In genomic region chr7:8433477-8434289, GRCh38 we compare ENCODE assay signal across 9 cellular contexts. TPM values are rescaled to one million over a fixed set of nuclear protein-coding genes. Genes with fewer than 3 reads are reported as not detected.
DNase-seq lines count a peak whose midpoint lies in the region; ATAC-seq and TF ChIP-seq lines count a peak whose summit lies in the region.
"Had no signal": no experiment of that assay in that cellular context is flagged by ENCODE, and none has a peak within 500 bp of the region (broad histone marks: within the 10 kb centered on the region; RNA-seq: fewer than 3 reads in every experiment).

Gene NXPH1, plus strand, starts transcription at chr7:8433609.

- peak; percentile 46 for ATAC-seq in stimulated activated naive CD8-positive, alpha-beta T cell treated with anti-CD3 and anti-CD28 coated beads, Interleukin-15, amount 100 ng/mL, for 72 hours
- ATAC-seq in HG03196 (IDR thresholded peaks at IDR 0.05; ENCODE audit: unreplicated experiment), result no peak

- H3K27ac Mint-ChIP-seq in glutamatergic neuron (ENCODE audit: unreplicated experiment), result peak within 1 kb of the TSS; percentile 76
- H3K27ac Mint-ChIP-seq in stimulated activated naive CD8-positive, alpha-beta T cell treated with anti-CD3 and anti-CD28 coated beads, Interleukin-15, amount 100 ng/mL, for 72 hours, result no peak within 1 kb of the TSS

- peaks cover 13% of the 10 kb centered on the region for H3K9me3 Mint-ChIP-seq in glutamatergic neuron (ENCODE audit: unreplicated experiment)
- H3K9me3 Mint-ChIP-seq in stimulated activated naive CD8-positive, alpha-beta T cell treated with anti-CD3 and anti-CD28 coated beads, Interleukin-15, amount 100 ng/mL, for 72 hours, result peaks cover 0 to 4% of the 10 kb centered on the region in 2 donors

- H3K9me3 ChIP-seq in MG63, result no peaks in the 10 kb centered on the region
- H3K9me3 ChIP-seq in esophagus squamous epithelium, result no peaks in the 10 kb centered on the region

- H3K4me1 Mint-ChIP-seq in glutamatergic neuron (ENCODE audit: low read depth, unreplicated experiment), result peaks cover 7% of the 10 kb centered on the region
- H3K4me1 Mint-ChIP-seq in stimulated activated naive CD8-positive, alpha-beta T cell treated with anti-CD3 and anti-CD28 coated beads, Interleukin-15, amount 100 ng/mL, for 72 hours, result peaks cover 35% of the 10 kb centered on the region

- H3K36me3 Mint-ChIP-seq in glutamatergic neuron (ENCODE audit: unreplicated experiment), result no peaks in the 10 kb centered on the region

- 3 to 8% methylated on average over 12 to 13 of the region's 71 CpGs for WGBS in esophagus squamous epithelium, 2 donors

- DNase-seq in NCI-H748 treated with DMSO at 0.1 percent for 48 hours (lab: John Stamatoyannopoulos, UW), result peak; percentile 63
- peak; percentile 72 for DNase-seq in glutamatergic neuron
- no peak for DNase-seq in stimulated activated naive CD8-positive, alpha-beta T cell treated with anti-CD3 and anti-CD28 coated beads, Interleukin-15, amount 100 ng/mL, for 72 hours
- no peak for DNase-seq in MG63
- DNase-seq in esophagus squamous epithelium (lab: John Stamatoyannopoulos, UW), result no peak

- peak within 1 kb of the TSS; percentile 94 for H3K4me3 Mint-ChIP-seq in glutamatergic neuron (ENCODE audit: unreplicated experiment)
- H3K4me3 Mint-ChIP-seq in stimulated activated naive CD8-positive, alpha-beta T cell treated with anti-CD3 and anti-CD28 coated beads, Interleukin-15, amount 100 ng/mL, for 72 hours, result peak within 1 kb of the TSS; percentile 26 to 51

- TF ChIP-seq CTCF in 22Rv1 (IDR thresholded peaks at IDR 0.05) (peak; percentile 83), GM12873 (IDR thresholded peaks at IDR 0.05; ENCODE audit: insufficient read depth, low read depth, low read length, missing control alignments) (peak; percentile 24), glutamatergic neuron (IDR thresholded peaks at IDR 0.05; ENCODE audit: partially characterized antibody, unreplicated experiment) (peak; percentile 71), esophagus squamous epithelium (IDR thresholded peaks at IDR 0.05) (no peak)

- H3K36me3 ChIP-seq in MG63 (no peaks in the 10 kb centered on the region), esophagus squamous epithelium (no peaks in the 10 kb centered on the region)

- TF ChIP-seq POLR2A in esophagus squamous epithelium (IDR thresholded peaks at IDR 0.05), result no peak

- peaks cover 26% of the 10 kb centered on the region for H3K27me3 Mint-ChIP-seq in glutamatergic neuron (ENCODE audit: unreplicated experiment)
- peaks cover 67% of the 10 kb centered on the region for H3K27me3 Mint-ChIP-seq in stimulated activated naive CD8-positive, alpha-beta T cell treated with anti-CD3 and anti-CD28 coated beads, Interleukin-15, amount 100 ng/mL, for 72 hours

- H3K27me3 ChIP-seq in MG63 (peaks cover 18% of the 10 kb centered on the region), esophagus squamous epithelium (peaks cover 9 to 92% (median 20%) of the 10 kb centered on the region in 4 donors)

- H3K27ac ChIP-seq in 22Rv1 (peak within 1 kb of the TSS; percentile 59), esophagus squamous epithelium (no peak within 1 kb of the TSS)

- peaks cover 3 to 26% (median 5%) of the 10 kb centered on the region in 3 donors for H3K4me1 ChIP-seq in esophagus squamous epithelium

- intact Hi-C loops in esophagus squamous epithelium (cut with DNase I), result no loop called here

- H3K4me3 ChIP-seq in MG63 (no peak within 1 kb of the TSS), esophagus squamous epithelium (peak within 1 kb of the TSS in 1 of 4 donors; percentile 14)

RNA-seq across cellular contexts. Expression of gene NXPH1, which starts in this region (rescaled TPM):
- total RNA-seq in glutamatergic neuron (ENCODE audit: unreplicated experiment), result 3.8 TPM
- total RNA-seq in MG63 (2014; rRNA removed; shearing (Covaris generic); ENCODE audit: low replicate concordance), result not detected in 2 replicates
- total RNA-seq in esophagus squamous epithelium, result not detected
- total RNA-seq: activated CD8-positive, alpha-beta memory T cell treated with anti-CD3 and anti-CD28 coated beads for 36 hours had no signal

Comparison
In these comparisons a context has a peak if more than half of its experiments do, and no peak if none do; other contexts are left out.
1. CTCF ChIP-seq: peak in 22Rv1 (single experiment), GM12873 (single experiment) and glutamatergic neuron (single experiment); none in esophagus squamous epithelium (0 of 6).
2. DNase-seq: peak in NCI-H748 treated with DMSO at 0.1 percent for 48 hours (single experiment) and glutamatergic neuron (single experiment); none in stimulated activated naive CD8-positive, alpha-beta T cell treated with anti-CD3 and anti-CD28 coated beads, Interleukin-15, amount 100 ng/mL, for 72 hours (0 of 2), MG63 (single experiment) and esophagus squamous epithelium (single experiment).